36 cellular contexts compared by ENCODE assay signal in the genomic region with DNA sequence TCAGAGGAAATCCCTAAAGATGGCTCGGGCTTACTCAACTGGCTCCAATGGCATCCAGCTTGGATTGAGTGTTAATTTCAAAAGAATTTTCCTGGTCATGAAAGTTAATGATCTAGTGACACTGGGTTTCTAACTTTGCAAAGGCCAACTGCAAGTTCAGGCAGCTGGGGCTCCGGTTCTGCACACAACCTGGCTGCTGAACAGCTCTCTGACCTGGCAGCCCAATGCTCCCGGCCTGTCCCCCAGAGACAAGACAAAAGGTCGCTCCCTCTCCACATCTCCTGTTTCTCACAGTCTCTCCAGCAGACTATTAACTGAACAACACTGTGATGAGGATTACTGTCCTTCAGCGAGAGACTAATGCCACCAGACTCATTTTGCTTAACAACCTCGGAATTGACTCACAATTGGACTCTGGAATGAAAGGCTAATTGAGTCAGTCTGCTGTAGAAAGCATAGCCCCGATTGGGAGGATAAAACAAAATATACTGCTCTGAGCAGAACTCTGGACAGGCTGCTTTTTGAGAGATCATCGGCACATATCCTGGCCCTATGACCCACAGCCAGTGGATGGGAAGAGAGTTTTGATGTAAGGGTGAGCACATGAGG.
DNase-seq lines count a peak whose midpoint lies in the region; ATAC-seq, FAIRE-seq and TF ChIP-seq lines count a peak whose summit lies in the region.
"Had no signal": no experiment of that assay in that cellular context is flagged by ENCODE, and none has a peak within 500 bp of the region (broad histone marks: within the 10 kb centered on the region; RNA-seq: fewer than 3 reads in every experiment).

No MANE protein-coding gene starts in this region.

- 70% methylated on average over 5 of the region's 8 CpGs for WGBS in right lobe of liver (ENCODE audit: insufficient coverage, low coverage, low lambda C conversion rate, missing lambda C conversion rate)

- TF ChIP-seq CTCF in kidney (IDR thresholded peaks at IDR 0.05; ENCODE audit: borderline replicate concordance, extremely low read depth, insufficient read depth) = no peak
- no peak for TF ChIP-seq CTCF in right lobe of liver (IDR thresholded peaks at IDR 0.05)

- H3K27ac ChIP-seq in kidney (ENCODE audit: low read depth in 2 of 2, low read length in 2 of 2) = no peak overlapping the region
- no peak overlapping the region for H3K27ac ChIP-seq in right lobe of liver
- H3K27ac ChIP-seq: 22Rv1, ascending aorta, cardiac muscle cell, foreskin keratinocyte, left ventricle myocardium inferior, RWPE1, skin epidermis had no signal

- intact Hi-C loops in kidney (cut with DNase I) = no loop called here
- intact Hi-C loops in posterior vena cava (cut with DNase I) = no loop called here
- intact Hi-C loops in right lobe of liver (cut with DNase I) = no loop called here

- H3K4me1 ChIP-seq in kidney (ENCODE audit: control insufficient read depth in 1 of 2, insufficient read depth in 1 of 2, low read depth in 1 of 2, low read length in 2 of 2) (peaks cover 6% of the 10 kb centered on the region in 2 donors), right lobe of liver (no peaks in the 10 kb centered on the region)
- H3K4me1 ChIP-seq: ascending aorta, foreskin keratinocyte, left ventricle myocardium inferior had no signal

- DNase-seq in ACHN (peak; percentile 94), SK-N-DZ (ENCODE audit: low spot score) (peak; percentile 49), kidney (peak; percentile 91), posterior vena cava (ENCODE audit: low spot score) (peak; percentile 85), cerebellar cortex (ENCODE audit: low spot score) (no peak), RKO (ENCODE audit: low spot score) (no peak), right lobe of liver (no peak), amygdala (lab: John Stamatoyannopoulos, UW) (no peak)
- DNase-seq: activated CD4-positive, alpha-beta T cell treated with anti-CD3 and anti-CD28 coated beads, Interleukin-2, amount 10 ng/mL, durations not matched to agents 24 days and 14 days; activated CD8-positive, alpha-beta memory T cell treated with anti-CD3 and anti-CD28 coated beads for 24 hours; activated effector memory CD4-positive, alpha-beta T cell treated with Interleukin-2 at 50 U/mL for 16 hours; activated T-cell treated with anti-CD3 and anti-CD28 coated beads for 4 hours; CD4-positive, CD25-positive, alpha-beta regulatory T cell; cortex of kidney; DMS79 treated with DMSO at 0.1 percent for 48 hours; foreskin keratinocyte; GDM1; HFFc6; hippocampal formation; left ventricle myocardium inferior; mesendoderm; NCI-H1048; NCI-H446 treated with DMSO at 0.1 percent for 48 hours; NCI-H82; stimulated activated naive CD4-positive, alpha-beta T cell; T-cell had no signal

- no peak for TF ChIP-seq POLR2A in right lobe of liver (IDR thresholded peaks at IDR 0.05)

- no peak overlapping the region for H3K9ac ChIP-seq in kidney (ENCODE audit: low read length in 2 of 2)

- ATAC-seq in right lobe of liver = no peak
- ATAC-seq: esophagus mucosa, foreskin keratinocyte, T-cell, WTC11 had no signal

- H3K9me3 ChIP-seq in kidney (ENCODE audit: control insufficient read depth in 1 of 2, low read length in 2 of 2) (no peaks in the 10 kb centered on the region), right lobe of liver (no peaks in the 10 kb centered on the region)
- H3K9me3 ChIP-seq: ascending aorta, left ventricle myocardium inferior had no signal

- H3K4me3 ChIP-seq in kidney (ENCODE audit: low read length in 2 of 2) = no peak overlapping the region
- no peak overlapping the region for H3K4me3 ChIP-seq in right lobe of liver
- H3K4me3 ChIP-seq: ascending aorta, cardiac muscle cell, left ventricle myocardium inferior, skin epidermis had no signal

- no peak for FAIRE-seq in kidney (lab: Jason Lieb, UNC)
- FAIRE-seq: GM19239, H1, HTR-8/SVneo had no signal

- no peaks in the 10 kb centered on the region for H3K36me3 ChIP-seq in kidney (ENCODE audit: control insufficient read depth in 1 of 2, insufficient read depth in 2 of 2, low read length in 2 of 2)
- H3K36me3 ChIP-seq in right lobe of liver = no peaks in the 10 kb centered on the region
- H3K36me3 ChIP-seq: ascending aorta, cardiac muscle cell, left ventricle myocardium inferior had no signal

- no peaks in the 10 kb centered on the region for H3K27me3 ChIP-seq in right lobe of liver
- H3K27me3 ChIP-seq: ascending aorta, cardiac muscle cell, foreskin keratinocyte had no signal

- in situ Hi-C loops in ACHN (cut with HindIII; ENCODE audit: low pct_ligation_motif_present, low pct_unique_long_range_greater_than_20kb, low sequenced_read_pairs) = no loop called here

Comparison
In these comparisons a context has a peak if more than half of its experiments do, and no peak if none do; other contexts are left out.
1. DNase-seq: peak in ACHN (single experiment), SK-N-DZ (single experiment), kidney (single experiment) and posterior vena cava (single experiment); none in cerebellar cortex (single experiment), RKO (single experiment), right lobe of liver (0 of 3) and amygdala (0 of 56).